Comparison of ENCODE assay signal across 8 cellular contexts in genomic region chrX:44344194-44344593, GRCh38. TPM values are rescaled to one million over a fixed set of nuclear protein-coding genes. Genes with fewer than 3 reads are reported as not detected.
DNase-seq lines count a peak whose midpoint lies in the region; ATAC-seq, FAIRE-seq and TF ChIP-seq lines count a peak whose summit lies in the region.

No MANE protein-coding gene starts in this region.

- H3K4me1 Mint-ChIP-seq in natural killer cell, result peaks cover 19% of the 10 kb centered on the region in 2 donors

- CTCF ChIA-PET in GM12878 (lab: Yijun Ruan, JAX), result interaction anchor here (0.6 kb wide), 1 partner anchor 35 kb away, joined by 3 read pairs; no protein-coding TSS in a partner anchor

- no peaks in the 10 kb centered on the region for H3K9me3 ChIP-seq in GM12878 (replicated peaks; ENCODE audit: control insufficient read depth, insufficient read depth, low read length)
- no peaks in the 10 kb centered on the region for H3K9me3 ChIP-seq in thoracic aorta

- peak overlapping the region; percentile 92 for H3K4me3 Mint-ChIP-seq in natural killer cell

- no peaks in the 10 kb centered on the region for H3K9me3 Mint-ChIP-seq in natural killer cell

- SMC1A ChIA-PET in GM12878 (lab: Charles Lee; ENCODE audit: uncharacterized antibody, unreplicated experiment), result no interaction called here

- no peak for TF ChIP-seq POLR2A in GM12878 (IDR thresholded peaks at IDR 0.05; ENCODE audit: low read depth, low read length)

- POLR2A ChIA-PET in GM12878 (lab: Charles Lee), result no interaction called here

- no peaks in the 10 kb centered on the region for H3K27me3 ChIP-seq in GM12878 (replicated peaks in 1 of 2; ENCODE audit: control insufficient read depth in 2 of 2, insufficient read depth in 2 of 2, low read length in 1 of 2)
- no peaks in the 10 kb centered on the region for H3K27me3 ChIP-seq in thoracic aorta (replicated peaks; ENCODE audit: insufficient read depth)

- TF ChIP-seq RAD21 in GM12878 (IDR thresholded peaks at IDR 0.05; ENCODE audit: insufficient read depth, low read depth, low read length), result no peak

- peak overlapping the region; percentile 22; the same call in 1 of the 2 replicates for H3K4me2 ChIP-seq in GM12878 (ENCODE audit: control insufficient read depth, insufficient read depth)

- H3K4me1 ChIP-seq in GM12878 (ENCODE audit: control insufficient read depth, insufficient read depth, low read length) (no peaks in the 10 kb centered on the region), thoracic aorta (ENCODE audit: control insufficient read depth in 1 of 2, low read depth in 2 of 2) (no peaks in the 10 kb centered on the region)

- TF ChIP-seq EP300 in GM12878 (IDR thresholded peaks at IDR 0.05; ENCODE audit: borderline replicate concordance in 1 of 2, control insufficient read depth in 1 of 2, low read depth in 2 of 2, low read length in 2 of 2), result no peak

- 39% methylated on average over 16 of the region's 16 CpGs for WGBS in GM12878 (ENCODE audit: insufficient coverage, insufficient replicate concordance, low lambda C conversion rate, missing lambda C conversion rate)

- DNase-seq in T-helper 2 cell, result peak; percentile 20 to 83 (median 56)
- DNase-seq in GM12878 (ENCODE audit: low read depth, low spot score), result no peak
- peak; percentile 59 for DNase-seq in natural killer cell
- DNase-seq in thoracic aorta (ENCODE audit: low spot score), result no peak
- no peak for DNase-seq in GM19240 (ENCODE audit: insufficient read length, low spot score)
- no peak for DNase-seq in GM10266 (ENCODE audit: extremely low spot score)

- no peak for FAIRE-seq in GM12878 (lab: Jason Lieb, UNC)

- no peaks in the 10 kb centered on the region for H4K20me1 ChIP-seq in GM12878 (ENCODE audit: control insufficient read depth, insufficient read depth)

- peak overlapping the region; percentile 53; the same call in 1 of the 2 replicates for H2AFZ ChIP-seq in GM12878 (ENCODE audit: control insufficient read depth, low read depth, low read length)

- no peak for TF ChIP-seq CTCF in GM12878 (IDR thresholded peaks at IDR 0.05 in 2 of 3, conservative IDR thresholded peaks at IDR 0.05 in 1 of 3; ENCODE audit: control insufficient read depth in 2 of 3, extremely low read depth in 1 of 3, insufficient read depth in 1 of 3, low read depth in 3 of 3, low read length in 3 of 3)
- TF ChIP-seq CTCF in natural killer cell (IDR thresholded peaks at IDR 0.05), result no peak
- no peak for TF ChIP-seq CTCF in thoracic aorta (IDR thresholded peaks at IDR 0.05)
- no peak for TF ChIP-seq CTCF in GM10266 (IDR thresholded peaks at IDR 0.05; ENCODE audit: control insufficient read depth, insufficient read depth, low read depth, missing control alignments)

- BruUV-seq in GM12878 (replicated peaks; lab: Mats Ljungman, UMichigan), result no TSS peak

- H3K4me3 ChIP-seq in GM12878 (no peak overlapping the region), thoracic aorta (peak overlapping the region; percentile 70)

- intact Hi-C loops in GM12878 (cut with micrococcal nuclease; ENCODE audit: unreplicated experiment), result no loop called here
- intact Hi-C loops in natural killer cell (cut with micrococcal nuclease), result loop anchor here (5.0 kb wide), 1 partner anchor 97 kb away; no protein-coding TSS in a partner anchor

- H3K36me3 ChIP-seq in GM12878 (ENCODE audit: control insufficient read depth in 2 of 2, insufficient read depth in 2 of 2, low read length in 1 of 2) (no peaks in the 10 kb centered on the region), thoracic aorta (no peaks in the 10 kb centered on the region)

- in situ Hi-C loops in GM12878 (cut with MboI), result no loop called here

- peaks cover 0 to 6% of the 10 kb centered on the region in 2 donors for H3K27me3 Mint-ChIP-seq in natural killer cell (ENCODE audit: low read depth in 2 of 2)

- H3K27ac Mint-ChIP-seq in natural killer cell, result peak overlapping the region; percentile 94 to 99

- H3K36me3 Mint-ChIP-seq in natural killer cell, result no peaks in the 10 kb centered on the region

- H3K27ac ChIP-seq in GM12878 (ENCODE audit: control insufficient read depth, insufficient read depth), result no peak overlapping the region
- no peak overlapping the region for H3K27ac ChIP-seq in thoracic aorta

- RAD21 ChIA-PET in GM12878 (lab: Charles Lee; ENCODE audit: unreplicated experiment), result no interaction called here

- ATAC-seq in GM18868 (IDR thresholded peaks at IDR 0.05; ENCODE audit: unreplicated experiment) (peak; percentile 59), GM12878 (peak; percentile 71), natural killer cell (peak; percentile 79 to 87 (median 82)), thoracic aorta (ENCODE audit: insufficient number of reproducible peaks, low FRiP score, low read depth) (no peak), GM19455 (IDR thresholded peaks at IDR 0.05; ENCODE audit: unreplicated experiment) (no peak)

- no peaks in the 10 kb centered on the region for H3K79me2 ChIP-seq in GM12878 (ENCODE audit: control insufficient read depth, insufficient read depth, low read length)

- H3K9ac ChIP-seq in GM12878 (ENCODE audit: control insufficient read depth, insufficient read depth, low read length), result no peak overlapping the region

TF ChIP-seq in GM12878, 131 proteins besides CTCF, POLR2A, EP300 and RAD21:
- no peak for TF ChIP-seq MLLT1 (IDR thresholded peaks at IDR 0.05)
- TF ChIP-seq PKNOX1 (IDR thresholded peaks at IDR 0.05), result peak; percentile 42; the same call in 1 of the 2 replicates
- TF ChIP-seq CHD4 (IDR thresholded peaks at IDR 0.05), result no peak

RNA-seq across cellular contexts. Expression of gene EFHC2, which starts 0.7 kb away (rescaled TPM):
- not detected in 2 replicates for total RNA-seq in GM12878 (2013; cell fraction: nucleolus; rRNA removed)
- not detected in 2 replicates for total RNA-seq in GM12878 (2014; rRNA removed)
- total RNA-seq in GM12878 (2014; rRNA removed; fragmentation: Illumina TruSeq; extraction: Trizol), result not detected in 2 replicates
- total RNA-seq in GM12878 (2021), result 0.08 TPM in 1 of 2 replicates, not detected in the other
- polyA plus RNA-seq in GM12878 (2011; ENCODE audit: low read depth), result not detected
- 0.56 and 0.62 TPM in 2 replicates for polyA plus RNA-seq in GM12878 (2011; rRNA removed)
- polyA plus RNA-seq in GM12878 (2011; cell fraction: cytosol; rRNA removed), result 0.12 and 0.16 TPM in 2 replicates
- 0.20 and 0.45 TPM in 2 replicates for polyA plus RNA-seq in GM12878 (2011; cell fraction: nucleus; rRNA removed)
- not detected in 2 replicates for polyA plus RNA-seq in GM12878 (2012)
- 0.16 TPM in 1 of 2 replicates, not detected in the other for polyA plus RNA-seq in GM12878 (2014; fragmentation: Illumina TruSeq; extraction: Trizol)
- polyA plus RNA-seq in GM12878 (2014; fragmentation: Nextera tagmentation; extraction: Ambion mirVana), result not detected
- polyA plus RNA-seq in GM12878 (2014; rRNA removed), result not detected in 2 replicates
- polyA plus RNA-seq in GM12878 (2016; fragmentation: Nextera tagmentation; extraction: Ambion mirVana), result not detected
- 0.29 and 0.31 TPM in 2 replicates for polyA minus RNA-seq in GM12878 (2011; rRNA and poly(A)+ RNA removed)
- not detected in 2 replicates for polyA minus RNA-seq in GM12878 (2011; cell fraction: cytosol; rRNA and poly(A)+ RNA removed)
- 0.36 and 0.38 TPM in 2 replicates for polyA minus RNA-seq in GM12878 (2011; cell fraction: nucleus; rRNA and poly(A)+ RNA removed)
- 1 to 10 TPM; 5.7 to 9.1 (median 8.9) TPM for total RNA-seq in natural killer cell
- under 1 TPM in 1 of 2 donors, not detected in 1; 0.28 TPM for total RNA-seq in thoracic aorta

Comparison
In these comparisons a context has a peak if more than half of its experiments do, and no peak if none do; other contexts are left out.
1. ATAC-seq: peak in GM18868 (single experiment), GM12878 (single experiment) and natural killer cell (3 of 3); none in thoracic aorta (single experiment) and GM19455 (single experiment).
2. DNase-seq: peak in T-helper 2 cell (5 of 5) and natural killer cell (single experiment); none in GM12878 (single experiment), thoracic aorta (single experiment), GM19240 (single experiment) and GM10266 (single experiment).
3. RNA of gene EFHC2, which starts 0.7 kb away (total RNA-seq): 5.7 to 9.1 TPM in natural killer cell; 0.28 TPM in thoracic aorta and 0.08 TPM in GM12878; every median in the first group is over 4 times any median in the second.